In genomic region chr1:37808369-37809319, GRCh38 we compare ENCODE assay signal across 8 cellular contexts. TPM values are rescaled to one million over a fixed set of nuclear protein-coding genes. Genes with fewer than 3 reads are reported as not detected.
A peak's percentile ranks its signal among the peaks of the same experiment; 100 is the strongest.
DNase-seq lines count a peak whose midpoint lies in the region; ATAC-seq and TF ChIP-seq lines count a peak whose summit lies in the region.

No MANE protein-coding gene starts in this region.

- H3K56ac ChIP-seq in mesendoderm (ENCODE audit: low read length), result peak overlapping the region; percentile 91

- peaks cover 20% of the 10 kb centered on the region for H3K79me1 ChIP-seq in mesendoderm (ENCODE audit: low read length)

- TF ChIP-seq CTCF in GM13976 (IDR thresholded peaks at IDR 0.05; ENCODE audit: borderline replicate concordance, control extremely low read depth, extremely low read depth, insufficient read depth, missing control alignments), result no peak

- no peak overlapping the region for H2BK5ac ChIP-seq in mesendoderm (ENCODE audit: low read length)

- in situ Hi-C loops in GM13976 (cut with MboI; ENCODE audit: low sequenced_read_pairs, unreplicated experiment), result no loop called here

- H3K4me1 ChIP-seq in mesendoderm (ENCODE audit: control insufficient read depth, low read depth, low read length), result peaks cover 1% of the 10 kb centered on the region

- H2AK5ac ChIP-seq in mesendoderm (ENCODE audit: low read length), result no peak overlapping the region

- DNase-seq in AG20443 (ENCODE audit: low spot score), result peak; percentile 96
- peak; percentile 88 for DNase-seq in GM13976 (ENCODE audit: low spot score)
- DNase-seq in NCI-H1930 (lab: John Stamatoyannopoulos, UW), result peak; percentile 21 to 72
- peak; percentile 81 for DNase-seq in epidermal melanocyte (ENCODE audit: insufficient read length, low spot score)
- DNase-seq in mesendoderm, result peak; percentile 47
- peak; percentile 24 to 96 (median 86) for DNase-seq in substantia nigra (lab: John Stamatoyannopoulos, UW)

- peak; percentile 42 for ATAC-seq in HG02870 (IDR thresholded peaks at IDR 0.05; ENCODE audit: unreplicated experiment)
- ATAC-seq in activated CD4-positive, CD25-positive, alpha-beta regulatory T cell treated with anti-CD3 and anti-CD28 coated beads, Interleukin-2, amount 50 U/mL, for 24 hours, result peak; percentile 35 to 39

- H3K4ac ChIP-seq in mesendoderm (ENCODE audit: low read depth, low read length), result peak overlapping the region; percentile 88

- H3K23ac ChIP-seq in mesendoderm (ENCODE audit: low read length), result peak overlapping the region; percentile 81

- peak overlapping the region; percentile 92 for H3K18ac ChIP-seq in mesendoderm (ENCODE audit: low read length)

- peaks cover 17% of the 10 kb centered on the region for H3K36me3 ChIP-seq in mesendoderm (ENCODE audit: control insufficient read depth, insufficient read depth, low read length)

- H2BK120ac ChIP-seq in mesendoderm (ENCODE audit: low read depth, low read length), result no peak overlapping the region

- H3K79me2 ChIP-seq in mesendoderm (ENCODE audit: control insufficient read depth, insufficient read depth, low read length), result peaks cover 14% of the 10 kb centered on the region

- peak overlapping the region; percentile 78 for H3K9ac ChIP-seq in mesendoderm (ENCODE audit: low read length)

- H4K8ac ChIP-seq in mesendoderm (ENCODE audit: low read depth, low read length), result no peak overlapping the region

- peak overlapping the region; percentile 63 for H3K4me3 ChIP-seq in mesendoderm (ENCODE audit: low read length)

- peak overlapping the region; percentile 27 for H3K4me2 ChIP-seq in mesendoderm (ENCODE audit: low read length)

- no peak overlapping the region for H2BK15ac ChIP-seq in mesendoderm (replicated peaks; ENCODE audit: low read depth)

- H4K5ac ChIP-seq in mesendoderm (ENCODE audit: low read length), result no peak overlapping the region

- peak overlapping the region; percentile 65 for H3K27ac ChIP-seq in mesendoderm (ENCODE audit: low read depth, low read length)
- peak overlapping the region; percentile 96 for H3K27ac ChIP-seq in substantia nigra (ENCODE audit: low read depth, low read length, poor library complexity, severe bottlenecking)

- no peaks in the 10 kb centered on the region for H3K27me3 ChIP-seq in mesendoderm (ENCODE audit: insufficient read depth, low read length, poor library complexity)

- WGBS in mesendoderm (ENCODE audit: extremely low coverage, insufficient coverage, low lambda C conversion rate), result no CpG with 5 or more reads among the region's 54 CpGs

RNA-seq across cellular contexts. Expression of gene YRDC, which starts 0.6 kb away (rescaled TPM):
- 35.2 TPM for polyA plus RNA-seq in mesendoderm (2013, experiment 1 of 2)
- 36.1 TPM for polyA plus RNA-seq in mesendoderm (2013, experiment 2 of 2)

RNA-seq across cellular contexts. Expression of gene C1orf122, which starts 1.1 kb away (rescaled TPM):
- polyA plus RNA-seq in mesendoderm (2013, experiment 1 of 2), result 44.9 TPM
- polyA plus RNA-seq in mesendoderm (2013, experiment 2 of 2), result 42.7 TPM

RNA-seq across cellular contexts. Expression of gene MANEAL, which starts 15.0 kb away (rescaled TPM):
- polyA plus RNA-seq in mesendoderm (2013, experiment 1 of 2), result 9.1 TPM
- polyA plus RNA-seq in mesendoderm (2013, experiment 2 of 2), result 9.3 TPM

RNA-seq across cellular contexts. Expression of gene EPHA10, which starts 43.7 kb away (rescaled TPM):
- 0.07 TPM for polyA plus RNA-seq in mesendoderm (2013, experiment 1 of 2)
- polyA plus RNA-seq in mesendoderm (2013, experiment 2 of 2), result 0.11 TPM

RNA-seq across cellular contexts. Expression of gene MTF1, which starts 50.7 kb away (rescaled TPM):
- polyA plus RNA-seq in mesendoderm (2013, experiment 1 of 2), result 4.1 TPM
- 3.7 TPM for polyA plus RNA-seq in mesendoderm (2013, experiment 2 of 2)

Comparison
In these comparisons a context has a peak if more than half of its experiments do, and no peak if none do; other contexts are left out.
1. Peak in every context shown above with its lines: DNase-seq, ATAC-seq, H3K4me3 ChIP-seq and H3K27ac ChIP-seq.